ENCODE assay signal across 15 cellular contexts in the genomic region with DNA sequence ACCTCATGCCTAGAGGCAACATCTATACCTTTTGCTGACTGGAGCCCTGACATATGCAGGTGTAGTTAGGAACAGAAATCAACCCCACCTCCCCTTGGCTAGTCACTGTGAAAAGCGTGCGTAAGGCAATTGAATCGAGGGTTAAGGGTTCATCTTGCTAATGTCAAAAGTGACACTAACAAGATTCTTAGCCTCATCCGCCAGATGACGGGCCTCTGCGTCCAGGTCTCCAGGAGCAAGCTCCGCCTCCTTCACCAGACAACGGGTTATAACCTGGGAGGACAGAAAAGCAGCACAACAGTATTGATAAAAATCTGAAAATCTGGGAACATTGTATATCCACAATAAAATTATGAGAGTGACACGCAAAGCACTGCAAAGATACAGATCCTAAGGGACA. TPM values are rescaled to one million over a fixed set of nuclear protein-coding genes. Genes with fewer than 3 reads are reported as not detected.
DNase-seq lines count a peak whose midpoint lies in the region; ATAC-seq and TF ChIP-seq lines count a peak whose summit lies in the region.
"Had no signal": no experiment of that assay in that cellular context is flagged by ENCODE, and none has a peak within 500 bp of the region (broad histone marks: within the 10 kb centered on the region; RNA-seq: fewer than 3 reads in every experiment).

No MANE protein-coding gene starts in this region.

- TF ChIP-seq POLR2A in heart left ventricle (IDR thresholded peaks at IDR 0.05) (no peak), IMR-90 (IDR thresholded peaks at IDR 0.05; ENCODE audit: low read depth, low read length) (no peak)

- in situ Hi-C loops in IMR-90 (cut with MboI; ENCODE audit: low sequenced_read_pairs), result loop anchor here (25.0 kb wide), 2 partner anchors 360 to 560 kb away; a partner anchor contains a TSS

- H3K4me1 ChIP-seq in cardiac muscle cell (ENCODE audit: low read depth) (peaks cover 42% of the 10 kb centered on the region), heart left ventricle (peaks cover 6 to 36% (median 14%) of the 10 kb centered on the region in 12 donors), IMR-90 (ENCODE audit: control insufficient read depth, insufficient read depth, low read length) (peaks cover 2% of the 10 kb centered on the region)
- H3K4me1 ChIP-seq: HAP-1 had no signal

- H3K27ac ChIP-seq in cardiac muscle cell, result peak overlapping the region; percentile 64
- peak overlapping the region in 2 of 12 donors; percentile 59 to 78 for H3K27ac ChIP-seq in heart left ventricle
- no peak overlapping the region for H3K27ac ChIP-seq in IMR-90 (ENCODE audit: insufficient read depth, low read length)
- H3K27ac ChIP-seq: BLaER1 had no signal

- peaks cover 35 to 57% of the 10 kb centered on the region in 2 experiments for H3K79me1 ChIP-seq in IMR-90 (ENCODE audit: low read depth in 1 of 2, low read length in 2 of 2)

- DNase-seq in cardiac muscle cell (ENCODE audit: low read depth in 1 of 2, low spot score in 1 of 2) (no peak), heart left ventricle (no peak), IMR-90 (no peak), type B pancreatic cell (ENCODE audit: extremely low spot score, unreplicated experiment) (no peak), NK-92 (lab: John Stamatoyannopoulos, UW; ENCODE audit: unreplicated experiment) (no peak), NCI-H1694 treated with DMSO at 0.1 percent for 48 hours (lab: John Stamatoyannopoulos, UW) (no peak)
- DNase-seq: AML-193; CD4-positive, alpha-beta memory T cell; DMS153; DMS79; GDM1 had no signal

- H3K56ac ChIP-seq in IMR-90 (ENCODE audit: extremely low read depth, insufficient read depth, low read length), result no peak overlapping the region

- CTCF ChIA-PET in IMR-90 (lab: Yijun Ruan, JAX), result no interaction called here

- H3K36me3 ChIP-seq in cardiac muscle cell (peaks cover 36% of the 10 kb centered on the region), heart left ventricle (peaks cover 0 to 74% (median 65%) of the 10 kb centered on the region in 9 donors), IMR-90 (ENCODE audit: control insufficient read depth, insufficient read depth, low read length) (peaks cover 55% of the 10 kb centered on the region)

- H2AK5ac ChIP-seq in IMR-90 (ENCODE audit: low read depth, low read length), result no peak overlapping the region

- H3K27me3 Mint-ChIP-seq in type B pancreatic cell, result no peaks in the 10 kb centered on the region
- H3K27me3 Mint-ChIP-seq: CD4-positive, alpha-beta memory T cell had no signal

- no TSS peak for BruUV-seq in IMR-90 (replicated peaks; lab: Mats Ljungman, UMichigan)

- intact Hi-C loops in heart left ventricle (cut with DNase I) (loop anchor here in 1 of 10 donors (10.0 kb wide), 1 partner anchor 668 kb away; a partner anchor contains a TSS), IMR-90 (cut with micrococcal nuclease) (no loop called here)

- H3K4me3 ChIP-seq in cardiac muscle cell (no peak overlapping the region), heart left ventricle (no peak overlapping the region), IMR-90 (ENCODE audit: insufficient read depth, low read depth, low read length) (no peak overlapping the region)
- H3K4me3 ChIP-seq: BLaER1, HAP-1 had no signal

- H3K9me3 ChIP-seq in cardiac muscle cell (ENCODE audit: low read depth), result no peaks in the 10 kb centered on the region
- H3K9me3 ChIP-seq in heart left ventricle, result no peaks in the 10 kb centered on the region
- no peaks in the 10 kb centered on the region for H3K9me3 ChIP-seq in IMR-90 (ENCODE audit: control insufficient read depth, insufficient read depth, low read length)
- H3K9me3 ChIP-seq: BLaER1, HAP-1 had no signal

- no peak overlapping the region for H3K4me2 ChIP-seq in IMR-90 (ENCODE audit: low read depth, low read length)
- H3K4me2 ChIP-seq: BLaER1 had no signal

- no peak overlapping the region for H3K4ac ChIP-seq in IMR-90 (ENCODE audit: low read depth, low read length)

- no peak for TF ChIP-seq CTCF in cardiac muscle cell (IDR thresholded peaks at IDR 0.05; ENCODE audit: low read depth, low read length)
- TF ChIP-seq CTCF in heart left ventricle (IDR thresholded peaks at IDR 0.05), result no peak
- no peak for TF ChIP-seq CTCF in IMR-90 (conservative IDR thresholded peaks at IDR 0.05; ENCODE audit: low read depth, low read length)
- no peak for TF ChIP-seq CTCF in type B pancreatic cell (conservative IDR thresholded peaks at IDR 0.05)

- 74 to 81% (median 79%) methylated on average over 9 of the region's 9 CpGs for WGBS in heart left ventricle, 4 donors
- 80% methylated on average over 1 of the region's 9 CpGs; no CpG with 5 or more reads in 1 of the 2 experiments for WGBS in IMR-90 (ENCODE audit: extremely low coverage in 2 of 2, insufficient read length in 1 of 2), 2 experiments

- no peak overlapping the region for H4K5ac ChIP-seq in IMR-90 (ENCODE audit: low read depth, low read length)

- H3K9me3 Mint-ChIP-seq in type B pancreatic cell, result no peaks in the 10 kb centered on the region
- H3K9me3 Mint-ChIP-seq: CD4-positive, alpha-beta memory T cell had no signal

- H4K91ac ChIP-seq in IMR-90 (ENCODE audit: insufficient read depth, low read depth, low read length), result no peak overlapping the region

- H3K4me1 Mint-ChIP-seq in type B pancreatic cell (ENCODE audit: unreplicated experiment), result peaks cover under 1% of the 10 kb centered on the region

- H3K4me3 Mint-ChIP-seq in type B pancreatic cell, result no peak overlapping the region
- H3K4me3 Mint-ChIP-seq: CD14-positive monocyte; CD4-positive, alpha-beta memory T cell had no signal

- TF ChIP-seq RAD21 in IMR-90 (IDR thresholded peaks at IDR 0.05; ENCODE audit: low read length), result no peak

- ATAC-seq in heart left ventricle (no peak), IMR-90 (ENCODE audit: low read depth) (no peak), SK-N-SH treated with all-trans-retinoic acid at 6 μM for 48 hours (no peak)

- H2BK20ac ChIP-seq in IMR-90 (ENCODE audit: low read depth, low read length), result no peak overlapping the region

- POLR2A ChIA-PET in IMR-90 (lab: Charles Lee; ENCODE audit: unreplicated experiment), result no interaction called here

- H3K9me1 ChIP-seq in IMR-90 (ENCODE audit: insufficient read depth, low read length), result peaks cover 9% of the 10 kb centered on the region

- H3K36me3 Mint-ChIP-seq in type B pancreatic cell, result peaks cover 50% of the 10 kb centered on the region

- no peak overlapping the region for H2BK5ac ChIP-seq in IMR-90 (ENCODE audit: low read depth, low read length, poor library complexity, severe bottlenecking)

- peak overlapping the region; percentile 50 for H3K27ac Mint-ChIP-seq in type B pancreatic cell

- H4K8ac ChIP-seq in IMR-90 (ENCODE audit: low read depth in 2 of 2, low read length in 2 of 2), result no peak overlapping the region

- H3K27me3 ChIP-seq in cardiac muscle cell (no peaks in the 10 kb centered on the region), heart left ventricle (no peaks in the 10 kb centered on the region), IMR-90 (ENCODE audit: control insufficient read depth, insufficient read depth, low read length) (no peaks in the 10 kb centered on the region)
- H3K27me3 ChIP-seq: BLaER1 had no signal

- no peak overlapping the region for H2BK15ac ChIP-seq in IMR-90 (ENCODE audit: low read depth, low read length)

- H2AK9ac ChIP-seq in IMR-90 (replicated peaks; ENCODE audit: low read depth, low read length, poor library complexity), result no peak overlapping the region

- H3K23ac ChIP-seq in IMR-90 (ENCODE audit: low read depth, low read length), result 0 out of 2 replicates have a peak overlapping the region, but pooled peaks have one; percentile 10

- H3K14ac ChIP-seq in IMR-90 (replicated peaks; ENCODE audit: low read depth, low read length), result no peak overlapping the region

- peaks cover 21% of the 10 kb centered on the region; the same call in 1 of the 2 replicates for H4K20me1 ChIP-seq in IMR-90 (ENCODE audit: insufficient read depth, low read length)

- no peak overlapping the region for H2BK120ac ChIP-seq in IMR-90 (ENCODE audit: low read depth, low read length)

- H3K18ac ChIP-seq in IMR-90 (ENCODE audit: low read depth, low read length), result no peak overlapping the region

- H2AFZ ChIP-seq in IMR-90 (replicated peaks; ENCODE audit: low read length, poor library complexity), result no peak overlapping the region

- H3K9ac ChIP-seq in IMR-90 (ENCODE audit: low read depth, low read length), result no peak overlapping the region
- H3K9ac ChIP-seq: BLaER1 had no signal

- dilution Hi-C loops in IMR-90 (cut with HindIII; ENCODE audit: low sequenced_read_pairs, unreplicated experiment), result no loop called here

TF ChIP-seq in IMR-90, 13 proteins besides CTCF, POLR2A, EP300 and RAD21 (continues in another document):
- TF ChIP-seq FOS (IDR thresholded peaks at IDR 0.05; ENCODE audit: low read depth, low read length) (no peak), NFE2L2 (IDR thresholded peaks at IDR 0.05; ENCODE audit: low read depth, low read length) (no peak)

TF ChIP-seq in SK-N-SH treated with all-trans-retinoic acid at 6 μM for 48 hours, 23 proteins besides CTCF, POLR2A, EP300 and RAD21 (continues in another document):
- TF ChIP-seq ZNF8 (CRISPR knock-in tag; IDR thresholded peaks at IDR 0.05), result no peak

RNA-seq across cellular contexts. Expression of a gene that starts 4.7 kb away (rescaled TPM):
- total RNA-seq in cardiac muscle cell, result 48.3 and 49.0 TPM in 2 replicates
- polyA plus RNA-seq in cardiac muscle cell, result 78.0 and 103 TPM in 2 replicates
- 10 to 100 TPM; 38.7 to 72.4 (median 47.5) TPM for total RNA-seq in heart left ventricle
- 100 to 1,000 TPM in 1 of 2 donors, 10 to 100 TPM in 1; 52.5 to 209 TPM for polyA plus RNA-seq in heart left ventricle
- 39.8 and 67.5 TPM in 2 replicates for total RNA-seq in IMR-90 (2012; rRNA removed)
- polyA plus RNA-seq in IMR-90 (2012; rRNA removed), result 73.9 and 77.1 TPM in 2 replicates
- polyA plus RNA-seq in IMR-90 (2012; cell fraction: cytosol; rRNA removed), result 61.9 and 89.3 TPM in 2 replicates
- 72.4 and 84.7 TPM in 2 replicates for polyA plus RNA-seq in IMR-90 (2012; cell fraction: nucleus; rRNA removed; ENCODE audit: low replicate concordance)
- 47.2 and 74.3 TPM in 2 replicates for total RNA-seq in type B pancreatic cell (ENCODE audit: low replicate concordance)

RNA-seq across cellular contexts. Expression of a gene that starts 20.7 kb away (rescaled TPM):
- 28.0 and 30.3 TPM in 2 replicates for total RNA-seq in cardiac muscle cell
- polyA plus RNA-seq in cardiac muscle cell, result 33.4 and 36.0 TPM in 2 replicates
- 10 to 100 TPM in 7 of 9 donors, 1 to 10 TPM in 2; 8.7 to 41.3 (median 11.1) TPM for total RNA-seq in heart left ventricle
- 1 to 10 TPM; 5.6 to 8.7 TPM for polyA plus RNA-seq in heart left ventricle
- 53.2 and 55.3 TPM in 2 replicates for total RNA-seq in IMR-90 (2012; rRNA removed)
- polyA plus RNA-seq in IMR-90 (2012; rRNA removed), result 40.5 and 40.9 TPM in 2 replicates
- 12.6 and 25.0 TPM in 2 replicates for polyA plus RNA-seq in IMR-90 (2012; cell fraction: cytosol; rRNA removed)
- polyA plus RNA-seq in IMR-90 (2012; cell fraction: nucleus; rRNA removed; ENCODE audit: low replicate concordance), result 7.3 and 45.0 TPM in 2 replicates
- 18.4 and 43.0 TPM in 2 replicates for total RNA-seq in type B pancreatic cell (ENCODE audit: low replicate concordance)

RNA-seq across cellular contexts. Expression of a gene that starts 22.5 kb away (rescaled TPM):
- total RNA-seq in cardiac muscle cell (36.6 and 43.1 TPM in 2 replicates), heart left ventricle (10 to 100 TPM; 17.6 to 44.3 (median 28.6) TPM), IMR-90 (2012; rRNA removed) (37.1 and 47.5 TPM in 2 replicates), type B pancreatic cell (ENCODE audit: low replicate concordance) (72.6 and 80.3 TPM in 2 replicates)
- polyA plus RNA-seq in cardiac muscle cell (131 and 168 TPM in 2 replicates), heart left ventricle (10 to 100 TPM; 30.2 to 57.8 TPM), IMR-90 (2012; rRNA removed) (75.8 and 79.9 TPM in 2 replicates)
- 32.8 and 36.8 TPM in 2 replicates for polyA plus RNA-seq in IMR-90 (2012; cell fraction: cytosol; rRNA removed)
- 24.2 and 105 TPM in 2 replicates for polyA plus RNA-seq in IMR-90 (2012; cell fraction: nucleus; rRNA removed; ENCODE audit: low replicate concordance)
